ENCODE assay signal across 8 cellular contexts in the genomic region with DNA sequence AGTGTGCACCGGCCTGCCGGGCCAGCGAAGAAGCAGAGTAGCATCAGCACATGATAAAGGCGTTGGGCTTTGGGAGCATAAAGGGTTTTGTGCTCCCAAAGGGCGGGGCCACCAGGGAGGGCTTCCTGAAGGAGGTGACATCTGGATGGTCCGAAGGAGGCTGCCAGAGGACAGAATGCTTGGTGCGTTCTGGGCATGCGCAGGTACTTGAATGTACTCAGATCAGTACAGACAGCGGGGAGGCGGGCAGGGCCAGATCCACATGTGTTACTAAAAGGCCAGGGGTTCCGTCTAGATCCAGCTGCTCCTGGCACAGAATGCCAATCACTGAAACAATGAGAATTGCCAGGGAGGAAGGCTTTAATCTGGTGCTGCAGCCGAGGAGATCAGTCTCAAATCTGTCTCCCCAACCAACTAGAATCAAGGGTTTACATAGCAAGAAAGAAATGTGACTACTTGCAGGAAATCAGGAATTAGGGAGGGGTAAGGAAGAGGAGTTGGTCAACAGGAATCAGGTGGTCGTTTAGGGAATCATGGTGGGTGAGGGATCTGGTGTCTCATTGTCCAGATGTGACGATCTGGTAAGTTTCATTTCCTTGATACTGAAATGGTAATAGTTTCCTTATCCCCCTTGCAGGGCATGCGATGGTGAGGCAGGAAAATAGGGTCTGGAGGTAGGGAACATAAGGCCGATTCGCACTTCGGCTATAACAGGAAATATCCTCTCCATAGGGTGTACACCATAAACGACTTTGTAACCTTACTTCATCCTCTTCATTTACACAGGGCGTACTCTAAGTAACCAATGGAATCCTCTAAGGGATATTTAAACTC. TPM values are rescaled to one million over a fixed set of nuclear protein-coding genes. Genes with fewer than 3 reads are reported as not detected.
DNase-seq lines count a peak whose midpoint lies in the region; ATAC-seq and TF ChIP-seq lines count a peak whose summit lies in the region.

TSS of gene LRRC34 (minus strand) at position 61 of the 834 bp plus-strand sequence. CDS start 356 bp downstream, outside the sequence.
TSS of gene LRRIQ4 (plus strand) at position 27 of the 834 bp plus-strand sequence. CDS start 9,052 bp downstream, outside the sequence.

- H3K4me1 ChIP-seq in SJSA1 (replicated peaks) (peaks cover 7% of the 10 kb centered on the region; the same call in 1 of the 2 replicates), psoas muscle (no peaks in the 10 kb centered on the region), vagina (peaks cover 10% of the 10 kb centered on the region)

- H3K27ac ChIP-seq in SJSA1 (no peak within 1 kb of the TSS), psoas muscle (peak within 1 kb of the TSS; percentile 39), vagina (peak within 1 kb of the TSS; percentile 62)

- DNase-seq in DMS153 (lab: John Stamatoyannopoulos, UW) (peak; percentile 83), LHCN-M2 (ENCODE audit: low read depth) (peak; percentile 92), SJSA1 (ENCODE audit: low read depth in 1 of 2, low spot score in 2 of 2) (no peak), left ventricle myocardium superior (peak; percentile 86), psoas muscle (peak; percentile 68 to 78), vagina (ENCODE audit: extremely low spot score in 2 of 2) (no peak)
- peak; percentile 9 for DNase-seq in activated naive CD8-positive, alpha-beta T cell treated with anti-CD3 and anti-CD28 coated beads, Interleukin-2, amount 50 U/mL, for 16 hours (ENCODE audit: low read depth, low spot score)

- intact Hi-C loops in left ventricle myocardium superior (cut with micrococcal nuclease) (no loop called here), psoas muscle (cut with DNase I) (no loop called here), vagina (cut with DNase I) (no loop called here)

- no peak for TF ChIP-seq POLR2A in vagina (IDR thresholded peaks at IDR 0.05)

- no peaks in the 10 kb centered on the region for H3K36me3 ChIP-seq in SJSA1
- H3K36me3 ChIP-seq in psoas muscle (ENCODE audit: insufficient read depth in 1 of 2, low read depth in 1 of 2) = no peaks in the 10 kb centered on the region
- H3K36me3 ChIP-seq in vagina = no peaks in the 10 kb centered on the region

- peak; percentile 56 for ATAC-seq in GM21619 (IDR thresholded peaks at IDR 0.05; ENCODE audit: unreplicated experiment)
- peak; percentile 78 for ATAC-seq in left ventricle myocardium superior
- peak; percentile 32 to 81 (median 74) for ATAC-seq in psoas muscle

- no peak for TF ChIP-seq CTCF in psoas muscle (IDR thresholded peaks at IDR 0.05)
- no peak for TF ChIP-seq CTCF in vagina (IDR thresholded peaks at IDR 0.05)

- H3K27me3 ChIP-seq in SJSA1 (replicated peaks) (peaks cover 5% of the 10 kb centered on the region; the same call in 1 of the 2 replicates), psoas muscle (ENCODE audit: insufficient read depth in 3 of 3, low read length in 2 of 3) (peaks cover 0 to 9% (median 0%) of the 10 kb centered on the region in 3 donors), vagina (no peaks in the 10 kb centered on the region)

- H3K4me3 ChIP-seq in SJSA1 (peak within 1 kb of the TSS; percentile 21), psoas muscle (peak within 1 kb of the TSS; percentile 75), vagina (peak within 1 kb of the TSS; percentile 57 to 79)

- 25 to 35% (median 32%) methylated on average over 20 of the region's 20 CpGs for WGBS in psoas muscle, 3 donors

- H3K9me3 ChIP-seq in SJSA1 (replicated peaks) (peaks cover 5% of the 10 kb centered on the region; the same call in 1 of the 2 replicates), psoas muscle (peaks cover 3% of the 10 kb centered on the region), vagina (no peaks in the 10 kb centered on the region)

RNA-seq across cellular contexts. Expression of gene LRRC34, which starts in this region (rescaled TPM):
- total RNA-seq in LHCN-M2 (2014; rRNA removed) = 5.4 TPM in 2 replicates
- polyA plus RNA-seq in LHCN-M2 (2012) = 0.87 TPM
- not detected in 2 replicates for total RNA-seq in SJSA1 (2014; rRNA removed; shearing (Covaris generic))
- total RNA-seq in left ventricle myocardium superior = 1.6 TPM
- total RNA-seq in psoas muscle = under 1 TPM; 0.26 to 0.69 (median 0.49) TPM
- 1 to 10 TPM in 1 of 3 donors, under 1 TPM in 2; 0.23 to 1.7 (median 0.26) TPM for polyA plus RNA-seq in psoas muscle
- total RNA-seq in vagina = 0.49 TPM

RNA-seq across cellular contexts. Expression of gene LRRIQ4, which starts in this region (rescaled TPM):
- total RNA-seq in LHCN-M2 (2014; rRNA removed) (not detected in 2 replicates), left ventricle myocardium superior (not detected), psoas muscle (not detected), vagina (not detected)
- polyA plus RNA-seq in LHCN-M2 (2012) = not detected
- not detected in 2 replicates for total RNA-seq in SJSA1 (2014; rRNA removed; shearing (Covaris generic))
- under 1 TPM in 1 of 3 donors, not detected in 2; 0.01 TPM for polyA plus RNA-seq in psoas muscle

Comparison
In these comparisons a context has a peak if more than half of its experiments do, and no peak if none do; other contexts are left out.
1. DNase-seq: peak in DMS153 (single experiment), LHCN-M2 (single experiment), activated naive CD8-positive, alpha-beta T cell treated with anti-CD3 and anti-CD28 coated beads, Interleukin-2, amount 50 U/mL, for 16 hours (single experiment), left ventricle myocardium superior (single experiment) and psoas muscle (2 of 2); none in SJSA1 (0 of 2) and vagina (0 of 2).
2. H3K4me3 ChIP-seq: peak in every context shown above with its lines; median percentile 75 in psoas muscle; 68 in vagina; 21 in SJSA1.
3. Peak in every context shown above with its lines, with median percentiles within 50 percentile points of each other: ATAC-seq.